ENCODE assay signal across 11 cellular contexts in the genomic region with DNA sequence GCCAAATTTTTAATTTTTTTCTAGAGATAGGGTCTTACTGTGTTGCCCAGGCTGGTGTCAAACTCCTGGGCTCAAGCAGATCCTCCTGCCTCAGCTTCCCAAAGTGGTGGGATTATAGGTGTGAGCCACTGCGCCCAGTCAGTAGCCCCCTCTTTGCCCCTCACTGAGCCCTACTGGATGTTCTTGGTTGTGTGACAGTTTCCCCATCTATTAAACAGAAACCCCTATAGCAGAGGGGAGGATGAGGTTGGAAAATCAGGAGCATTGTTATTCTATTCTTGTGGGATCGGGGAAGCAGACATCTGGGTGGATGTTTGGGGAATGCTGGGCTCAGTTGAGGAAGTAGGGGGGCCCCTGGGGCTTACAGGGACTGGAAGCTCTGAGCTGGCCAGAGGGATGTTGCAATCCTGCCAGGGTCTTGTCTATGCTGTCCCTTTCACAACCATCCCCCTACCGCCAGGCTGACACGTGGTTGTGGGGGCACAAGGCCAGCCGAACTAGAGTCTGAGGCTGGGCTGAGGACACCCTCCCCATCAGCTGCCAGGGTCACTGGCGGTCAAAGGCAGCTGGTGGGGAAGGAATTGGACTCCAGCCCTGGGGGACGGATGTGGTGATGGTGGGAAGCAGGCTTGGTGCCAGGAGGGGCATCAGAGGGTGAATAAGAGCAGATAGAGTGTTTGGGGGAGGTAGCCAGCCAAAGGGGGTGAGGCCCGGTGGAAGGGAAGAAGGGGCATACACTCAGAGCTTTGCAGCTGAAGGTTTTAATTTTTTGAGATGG. TPM values are rescaled to one million over a fixed set of nuclear protein-coding genes. Genes with fewer than 3 reads are reported as not detected.
DNase-seq lines count a peak whose midpoint lies in the region; ATAC-seq and TF ChIP-seq lines count a peak whose summit lies in the region.
"Had no signal": no experiment of that assay in that cellular context is flagged by ENCODE, and none has a peak within 500 bp of the region (broad histone marks: within the 10 kb centered on the region; RNA-seq: fewer than 3 reads in every experiment).

No MANE protein-coding gene starts in this region.

- no peaks in the 10 kb centered on the region for H3K9me3 Mint-ChIP-seq in nephron progenitor cell

- H3K27ac Mint-ChIP-seq in nephron progenitor cell: no peak overlapping the region

- ATAC-seq in right lobe of liver: peak; percentile 59 to 72 (median 66)

- peaks cover 12% of the 10 kb centered on the region for H3K27me3 Mint-ChIP-seq in nephron progenitor cell (ENCODE audit: low read depth, poor library complexity)

- peaks cover 27% of the 10 kb centered on the region for H3K4me1 Mint-ChIP-seq in nephron progenitor cell

- no peaks in the 10 kb centered on the region for H3K27me3 ChIP-seq in adrenal gland
- no peaks in the 10 kb centered on the region for H3K27me3 ChIP-seq in right lobe of liver

- H3K4me3 Mint-ChIP-seq in nephron progenitor cell: no peak overlapping the region

- no peaks in the 10 kb centered on the region for H3K36me3 Mint-ChIP-seq in nephron progenitor cell (ENCODE audit: low read depth)

- H3K36me3 ChIP-seq in adrenal gland (replicated peaks in 1 of 2): no peaks in the 10 kb centered on the region
- H3K36me3 ChIP-seq in right lobe of liver: no peaks in the 10 kb centered on the region

- TF ChIP-seq CTCF in adrenal gland (IDR thresholded peaks at IDR 0.05) (no peak), right lobe of liver (IDR thresholded peaks at IDR 0.05) (no peak), GM10266 (IDR thresholded peaks at IDR 0.05; ENCODE audit: control insufficient read depth, insufficient read depth, low read depth, missing control alignments) (no peak), nephron progenitor cell (IDR thresholded peaks at IDR 0.05) (no peak)

- DNase-seq in AG08395 (ENCODE audit: low spot score): peak; percentile 56
- DNase-seq in adrenal gland: peak; percentile 87 to 98 (median 97)
- peak; percentile 93 to 98 (median 97) for DNase-seq in right lobe of liver
- no peak for DNase-seq in GM10266 (ENCODE audit: extremely low spot score)
- DNase-seq in dermis blood vessel endothelial cell: no peak
- DNase-seq in nephron progenitor cell: no peak
- DNase-seq: activated CD8-positive, alpha-beta memory T cell treated with anti-CD3 and anti-CD28 coated beads, Interleukin-2, amount 50 U/mL, for 4 hours; kidney glomerular epithelial cell; NCI-H1930 had no signal

- H3K27ac ChIP-seq in adrenal gland (peak overlapping the region; percentile 40 to 85 (median 73)), right lobe of liver (peak overlapping the region; percentile 68 to 88 (median 85))
- H3K27ac ChIP-seq: C4-2B had no signal

- H3K4me3 ChIP-seq in adrenal gland: no peak overlapping the region
- H3K4me3 ChIP-seq in right lobe of liver: peak overlapping the region in 1 of 3 donors; percentile 19

- H3K4me1 ChIP-seq in adrenal gland (replicated peaks in 1 of 2): peaks cover 40 to 41% of the 10 kb centered on the region in 2 donors
- H3K4me1 ChIP-seq in right lobe of liver: peaks cover 0 to 65% (median 33%) of the 10 kb centered on the region in 4 donors

- H3K9me3 ChIP-seq in adrenal gland (replicated peaks in 1 of 3): no peaks in the 10 kb centered on the region
- no peaks in the 10 kb centered on the region for H3K9me3 ChIP-seq in right lobe of liver

- TF ChIP-seq POLR2A in adrenal gland (IDR thresholded peaks at IDR 0.05): peak in 1 of 2 donors; percentile 28
- no peak for TF ChIP-seq POLR2A in right lobe of liver (IDR thresholded peaks at IDR 0.05)

- 17 to 20% (median 19%) methylated on average over 8 of the region's 8 CpGs for WGBS in adrenal gland, 4 donors
- 5% methylated on average over 8 of the region's 8 CpGs for WGBS in right lobe of liver (ENCODE audit: insufficient coverage, low coverage, low lambda C conversion rate, missing lambda C conversion rate)

- intact Hi-C loops in adrenal gland (cut with DNase I): no loop called here
- intact Hi-C loops in right lobe of liver (cut with DNase I): no loop called here

RNA-seq across cellular contexts. Expression of a gene that starts 10.9 kb away (rescaled TPM):
- total RNA-seq in adrenal gland (1,000 to 10,000 TPM; 1,263 to 3,854 (median 2,160) TPM), right lobe of liver (1,000 to 10,000 TPM; 4,903 to 7,393 (median 5,741) TPM), dermis blood vessel endothelial cell (1.7 and 1.9 TPM in 2 replicates)
- polyA plus RNA-seq in adrenal gland: 1,000 to 10,000 TPM in 2 of 3 donors, 100 to 1,000 TPM in 1; 583 to 2,292 (median 2,067) TPM

RNA-seq across cellular contexts. Expression of a gene that starts 16.7 kb away (rescaled TPM):
- total RNA-seq in adrenal gland (1 to 10 TPM in 3 of 8 donors, under 1 TPM in 1, not detected in 4; 0.83 to 4.5 (median 1.4) TPM), right lobe of liver (100 to 1,000 TPM in 5 of 6 experiments, 10 to 100 TPM in 1; 55.6 to 462 (median 203) TPM), dermis blood vessel endothelial cell (not detected in 2 replicates)
- 1 to 10 TPM in 1 of 3 donors, under 1 TPM in 1, not detected in 1; 0.67 to 2.4 TPM for polyA plus RNA-seq in adrenal gland
- total RNA-seq: subcutaneous adipose tissue had no signal

RNA-seq across cellular contexts. Expression of a gene that starts 19.7 kb away (rescaled TPM):
- over 10,000 TPM in 4 of 8 donors, 1,000 to 10,000 TPM in 4; 3,098 to 21,602 (median 8,944) TPM for total RNA-seq in adrenal gland
- over 10,000 TPM in 2 of 3 donors, 100 to 1,000 TPM in 1; 569 to 15,573 (median 10,217) TPM for polyA plus RNA-seq in adrenal gland
- total RNA-seq in right lobe of liver: 1,000 to 10,000 TPM; 3,480 to 8,780 (median 4,667) TPM
- 4.0 and 7.8 TPM in 2 replicates for total RNA-seq in dermis blood vessel endothelial cell

RNA-seq across cellular contexts. Expression of a gene that starts 20.5 kb away (rescaled TPM):
- total RNA-seq in adrenal gland (10 to 100 TPM in 1 of 8 donors, 1 to 10 TPM in 6, not detected in 1; 1.3 to 12.2 (median 4.2) TPM), right lobe of liver (1,000 to 10,000 TPM; 1,740 to 7,868 (median 2,043) TPM), dermis blood vessel endothelial cell (not detected in 2 replicates)
- polyA plus RNA-seq in adrenal gland: 10 to 100 TPM in 2 of 3 donors, 1 to 10 TPM in 1; 5.4 to 68.1 (median 14.2) TPM

RNA-seq across cellular contexts. Expression of a gene that starts 29.9 kb away (rescaled TPM):
- total RNA-seq in adrenal gland (100 to 1,000 TPM; 107 to 293 (median 256) TPM), right lobe of liver (10 to 100 TPM; 78.7 to 90.6 (median 83.9) TPM), dermis blood vessel endothelial cell (28.9 and 65.8 TPM in 2 replicates)
- polyA plus RNA-seq in adrenal gland: 100 to 1,000 TPM; 220 to 306 (median 233) TPM

Comparison
In these comparisons a context has a peak if more than half of its experiments do, and no peak if none do; other contexts are left out.
1. DNase-seq: peak in AG08395 (single experiment), adrenal gland (7 of 7) and right lobe of liver (3 of 3); none in GM10266 (single experiment), dermis blood vessel endothelial cell (single experiment) and nephron progenitor cell (single experiment).
2. RNA of a gene that starts 10.9 kb away (total RNA-seq): 4,903 to 7,393 TPM in right lobe of liver and 1,263 to 3,854 TPM in adrenal gland; 1.7 to 1.9 TPM in dermis blood vessel endothelial cell; every median in the first group is over 100 times any median in the second.
3. RNA of a gene that starts 16.7 kb away (total RNA-seq): 55.6 to 462 TPM in right lobe of liver; 0.83 to 4.5 TPM in adrenal gland and not detected in dermis blood vessel endothelial cell; every median in the first group is over 10 times any median in the second.
4. RNA of a gene that starts 19.7 kb away (total RNA-seq): 3,098 to 21,602 TPM in adrenal gland and 3,480 to 8,780 TPM in right lobe of liver; 4.0 to 7.8 TPM in dermis blood vessel endothelial cell; every median in the first group is over 100 times any median in the second.